ENCODE assay signal across 13 cellular contexts in the genomic region with DNA sequence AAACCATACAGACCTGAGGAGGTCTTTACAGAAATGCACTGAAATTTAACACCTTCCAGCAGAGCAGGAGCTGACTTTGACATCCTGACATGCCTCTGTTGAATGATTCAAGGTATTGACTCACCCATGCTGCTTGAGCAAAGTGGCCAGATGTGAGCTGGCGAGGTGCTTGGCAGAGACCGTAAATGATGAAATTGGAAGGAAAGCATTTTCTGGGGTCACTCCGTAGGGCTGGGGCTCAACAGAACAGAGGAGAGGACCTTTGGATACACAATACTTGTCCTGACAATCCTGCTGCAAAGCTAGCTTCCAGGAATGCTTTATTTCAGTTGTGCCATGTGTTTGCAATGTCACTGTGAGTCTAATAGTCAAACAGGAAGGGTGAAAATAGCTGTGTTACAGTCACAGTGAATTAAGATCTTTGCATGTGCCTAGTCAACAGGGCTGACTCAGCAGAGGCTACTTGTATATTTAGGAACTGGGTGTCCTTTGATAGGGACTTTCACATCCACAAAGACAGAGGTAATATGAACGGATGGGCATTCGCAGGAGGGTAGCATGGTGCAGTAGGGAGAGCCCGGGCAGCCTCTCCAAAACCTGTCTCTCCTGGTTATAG. TPM values are rescaled to one million over a fixed set of nuclear protein-coding genes. Genes with fewer than 3 reads are reported as not detected.
DNase-seq lines count a peak whose midpoint lies in the region; ATAC-seq, FAIRE-seq and TF ChIP-seq lines count a peak whose summit lies in the region.
"Had no signal": no experiment of that assay in that cellular context is flagged by ENCODE, and none has a peak within 500 bp of the region (broad histone marks: within the 10 kb centered on the region; RNA-seq: fewer than 3 reads in every experiment).

No MANE protein-coding gene starts in this region.

- H4K20me1 ChIP-seq in GM23248 (ENCODE audit: insufficient read depth), result no peaks in the 10 kb centered on the region

- no peak for TF ChIP-seq EP300 in A549 (IDR thresholded peaks at IDR 0.05)

- no peak for FAIRE-seq in A549 (lab: Jason Lieb, UNC)
- FAIRE-seq: GM18507 had no signal

- H3K4me3 ChIP-seq in A549, result no peak overlapping the region
- H3K4me3 ChIP-seq in GM23248, result peak overlapping the region; percentile 54
- no peak overlapping the region for H3K4me3 ChIP-seq in Panc1 (ENCODE audit: low read depth in 2 of 2, low read length in 2 of 2)
- no peak overlapping the region for H3K4me3 ChIP-seq in fibroblast of pulmonary artery (replicated peaks; ENCODE audit: low read depth, low read length)

- in situ Hi-C loops in GM23248 (cut with MboI), result no loop called here
- in situ Hi-C loops in Panc1 (cut with HindIII; ENCODE audit: low pct_unique_long_range_greater_than_20kb, low sequenced_read_pairs), result no loop called here

- DNase-seq in A549 (ENCODE audit: low read depth in 1 of 2, low spot score in 1 of 2) (no peak), GM23248 (peak; percentile 83), Panc1 (ENCODE audit: low read depth, low spot score) (peak; percentile 76), fibroblast of pulmonary artery (ENCODE audit: low read depth) (peak; percentile 45), dedifferentiated amniotic fluid mesenchymal stem cell (ENCODE audit: extremely low spot score) (no peak)
- DNase-seq: activated naive CD4-positive, alpha-beta T cell treated with anti-CD3 and anti-CD28 coated beads, Interleukin-2, amount 10 ng/mL, durations not matched to agents 7 days and 5 days; CD4-positive, alpha-beta memory T cell; NCI-H1105; stimulated activated CD4-positive, alpha-beta T cell treated with anti-CD3 and anti-CD28 coated beads, Interleukin-4, amount 100 ng/mL, for 24 hours had no signal

- peak overlapping the region; percentile 58; the same call in 1 of the 2 replicates for H2AFZ ChIP-seq in GM23248

- H3F3A ChIP-seq in GM23248 (ENCODE audit: insufficient read depth), result peaks cover 14% of the 10 kb centered on the region

- ATAC-seq in A549 (peak; percentile 52 to 64; a peak in 4 of 6 replicates), Panc1 (no peak), GM19023 (IDR thresholded peaks at IDR 0.05; ENCODE audit: unreplicated experiment) (no peak), HG02678 (IDR thresholded peaks at IDR 0.05; ENCODE audit: unreplicated experiment) (no peak), HG02885 (IDR thresholded peaks at IDR 0.05; ENCODE audit: poor library complexity, unreplicated experiment) (no peak)

- H3K9me3 ChIP-seq in A549 (no peaks in the 10 kb centered on the region), GM23248 (ENCODE audit: low read depth) (no peaks in the 10 kb centered on the region), Panc1 (ENCODE audit: control insufficient read depth, insufficient read depth, low read depth, low read length) (no peaks in the 10 kb centered on the region)

- H3K79me2 ChIP-seq in GM23248 (ENCODE audit: insufficient read depth), result no peaks in the 10 kb centered on the region

- no peaks in the 10 kb centered on the region for H3K36me3 ChIP-seq in GM23248 (ENCODE audit: low read depth)
- H3K36me3 ChIP-seq in Panc1 (ENCODE audit: control insufficient read depth, insufficient read depth, low read length), result no peaks in the 10 kb centered on the region

- TF ChIP-seq CTCF in A549 (IDR thresholded peaks at IDR 0.05), result no peak
- TF ChIP-seq CTCF in Panc1 (IDR thresholded peaks at IDR 0.05), result no peak
- TF ChIP-seq CTCF in fibroblast of pulmonary artery (IDR thresholded peaks at IDR 0.05; ENCODE audit: low read length, missing control alignments), result no peak

- H3K27me3 ChIP-seq in GM23248 (replicated peaks; ENCODE audit: insufficient read depth) (no peaks in the 10 kb centered on the region; the same call in 1 of the 2 replicates), Panc1 (ENCODE audit: control insufficient read depth, insufficient read depth, low read length) (peaks cover 7% of the 10 kb centered on the region; the same call in 1 of the 2 replicates)

- CTCF ChIA-PET in A549 (lab: Yijun Ruan, JAX) (interaction anchor here (0.6 to 1.1 kb wide), 2 partner anchors 13 to 137 kb away, joined by 3 to 4 read pairs; no protein-coding TSS in a partner anchor), Panc1 (lab: Charles Lee) (no interaction called here)

- H3K9ac ChIP-seq in GM23248, result peak overlapping the region; percentile 32; the same call in 1 of the 2 replicates

- no peak for TF ChIP-seq RAD21 in A549 (conservative IDR thresholded peaks at IDR 0.05 in 1 of 2, IDR thresholded peaks at IDR 0.05 in 1 of 2)

- no TSS peak for BruUV-seq in Panc1 (replicated peaks; lab: Mats Ljungman, UMichigan)

- WGBS in A549 (ENCODE audit: missing lambda C conversion rate), result 47% methylated on average over 6 of the region's 6 CpGs
- WGBS in GM23248 (ENCODE audit: low coverage in 1 of 2, low lambda C conversion rate in 2 of 2, missing lambda C conversion rate in 2 of 2), 2 experiments, result 52 to 54% methylated on average over 6 of the region's 6 CpGs

- POLR2A ChIA-PET in A549 (lab: Yijun Ruan, JAX), result no interaction called here
- POLR2A ChIA-PET in Panc1 (lab: Charles Lee), result no interaction called here

- TF ChIP-seq POLR2A in A549 (IDR thresholded peaks at IDR 0.05; ENCODE audit: low read length), result no peak

- H3K27ac ChIP-seq in A549, result 0 out of 6 replicates have a peak overlapping the region, but pooled peaks have one; percentile 12 to 30
- peak overlapping the region; percentile 56 for H3K27ac ChIP-seq in GM23248
- no peak overlapping the region for H3K27ac ChIP-seq in Panc1 (ENCODE audit: low read length)

- intact Hi-C loops in Panc1 (cut with micrococcal nuclease; ENCODE audit: unreplicated experiment), result no loop called here

- no peaks in the 10 kb centered on the region for H3K9me2 ChIP-seq in GM23248 (ENCODE audit: insufficient read depth)

- H3K4me2 ChIP-seq in A549, result peak overlapping the region; percentile 27
- H3K4me2 ChIP-seq in GM23248 (ENCODE audit: unreplicated experiment), result peak overlapping the region; percentile 54

- H3K4me1 ChIP-seq in A549, result peaks cover 12% of the 10 kb centered on the region; the same call in 2 of the 3 replicates
- H3K4me1 ChIP-seq in GM23248 (ENCODE audit: insufficient read depth), result peaks cover 17% of the 10 kb centered on the region
- no peaks in the 10 kb centered on the region for H3K4me1 ChIP-seq in Panc1 (ENCODE audit: control insufficient read depth, insufficient read depth, low read length)

TF ChIP-seq in A549, 52 proteins besides CTCF, POLR2A, EP300 and RAD21:
- TF ChIP-seq MAFK (IDR thresholded peaks at IDR 0.05; ENCODE audit: partially characterized antibody), result peak; percentile 35
- no peak for TF ChIP-seq NR3C1 (IDR thresholded peaks at IDR 0.05)
TF ChIP-seq in A549: peak in this region for 1.

RNA-seq across cellular contexts. Expression of a gene that starts 31.6 kb away (rescaled TPM):
- polyA plus RNA-seq in A549 (2011; rRNA removed) (14.0 and 17.8 TPM in 2 replicates), A549 (2017; fragmentation: RNase III; extraction: RNeasy Plus Mini Kit Qiagen cat#74134 plus additional on column Dnase treatment) (16.4 to 17.3 TPM (median 17.1 TPM) in 3 replicates), GM23248 (2016; fragmentation: Nextera tagmentation; extraction: Ambion mirVana) (5.1 and 5.7 TPM in 2 replicates)
- 33.5 and 33.8 TPM in 2 replicates for polyA plus RNA-seq in A549 (2012; cell fraction: cytosol; rRNA removed)
- polyA plus RNA-seq in A549 (2012; cell fraction: nucleus; rRNA removed), result 10.7 and 14.0 TPM in 2 replicates
- polyA minus RNA-seq in A549 (2011; rRNA and poly(A)+ RNA removed), result 10.6 and 15.4 TPM in 2 replicates
- 13.9 and 25.2 TPM in 2 replicates for total RNA-seq in GM23248 (2014; rRNA removed; shearing (Covaris generic))
- 60.7 TPM for total RNA-seq in Panc1 (2021; ENCODE audit: unreplicated experiment)
- 74.0 TPM for polyA plus RNA-seq in Panc1 (2012; ENCODE audit: insufficient read length)

Comparison
In these comparisons a context has a peak if more than half of its experiments do, and no peak if none do; other contexts are left out.
1. ATAC-seq: peak in A549 (2 of 2); none in Panc1 (single experiment), GM19023 (single experiment), HG02678 (single experiment) and HG02885 (single experiment).
2. DNase-seq: peak in GM23248 (single experiment), Panc1 (single experiment) and fibroblast of pulmonary artery (single experiment); none in A549 (0 of 2) and dedifferentiated amniotic fluid mesenchymal stem cell (single experiment).